Comparison of ENCODE assay signal across 20 cellular contexts in the genomic region with DNA sequence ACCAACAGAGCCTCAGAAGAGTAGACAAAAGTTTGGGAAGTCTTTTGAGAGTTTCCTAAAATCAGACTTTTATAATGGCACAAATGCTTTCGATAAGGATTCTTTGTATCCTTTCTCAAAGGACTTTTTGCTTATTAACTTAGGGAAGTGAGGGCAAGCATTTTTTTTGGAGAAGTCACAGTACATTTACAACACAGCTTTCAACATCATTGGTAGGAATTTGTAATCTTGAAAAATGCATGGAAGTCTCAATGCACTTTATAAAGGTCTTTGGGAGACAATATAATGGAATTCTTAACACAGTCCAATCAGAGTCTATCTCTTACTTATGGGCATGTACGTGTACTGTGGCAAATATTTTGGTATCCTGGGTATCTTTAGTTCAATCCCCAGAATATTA.
"Had no signal": no experiment of that assay in that cellular context is flagged by ENCODE, and none has a peak within 500 bp of the region (broad histone marks: within the 10 kb centered on the region; RNA-seq: fewer than 3 reads in every experiment).

No MANE protein-coding gene starts in this region.

- H3K27ac ChIP-seq: adrenal gland, foreskin keratinocyte, left lung, neutrophil, tibial artery, WERI-Rb-1 had no signal

- H3K9me3 ChIP-seq: adrenal gland, left lung, neutrophil, tibial artery had no signal

- H3K27me3 ChIP-seq: adrenal gland, foreskin keratinocyte, left lung, neutrophil, tibial artery had no signal

- DNase-seq: activated CD4-positive, alpha-beta T cell treated with anti-CD3 and anti-CD28 coated beads for 1 hour; activated CD4-positive, alpha-beta T cell treated with anti-CD3 and anti-CD28 coated beads, Interleukin-2, amount 50 U/mL, for 4 hours; activated gamma-delta T cell; adrenal gland; cerebellar nuclear complex; cortex of kidney; foreskin keratinocyte; left lung; posterior cingulate gyrus; retina; stimulated activated CD4-positive, alpha-beta T cell treated with anti-CD3 and anti-CD28 coated beads, Interleukin-1b, Interleukin-23, amount 100 ng/mL, for 48 hours; stimulated activated CD8-positive, alpha-beta memory T cell treated with anti-CD3 and anti-CD28 coated beads, Interleukin-4, amount 100 ng/mL, for 48 hours; stimulated activated naive CD4-positive, alpha-beta T cell; T-helper 17 cell; tibial artery; WERI-Rb-1 had no signal

- FAIRE-seq: bronchial epithelial cell, endometrium, urothelium cell line had no signal

- H3K36me3 ChIP-seq: adrenal gland, left lung, neutrophil, tibial artery, WERI-Rb-1 had no signal

- H3K4me3 ChIP-seq: adrenal gland, left lung, tibial artery had no signal

- H3K4me1 ChIP-seq: adrenal gland, foreskin keratinocyte, left lung, tibial artery had no signal
